In genomic region chr7:106205621-106206222, GRCh38 we compare ENCODE assay signal across 16 cellular contexts.
DNase-seq lines count a peak whose midpoint lies in the region; ATAC-seq, FAIRE-seq and TF ChIP-seq lines count a peak whose summit lies in the region.
"Had no signal": no experiment of that assay in that cellular context is flagged by ENCODE, and none has a peak within 500 bp of the region (broad histone marks: within the 10 kb centered on the region; RNA-seq: fewer than 3 reads in every experiment).

No MANE protein-coding gene starts in this region.

- intact Hi-C loops in GM12878 (cut with micrococcal nuclease; ENCODE audit: unreplicated experiment), result no loop called here
- intact Hi-C loops in gastrocnemius medialis (cut with DNase I; ENCODE audit: low total_unique reads), result no loop called here

- H3K79me2 ChIP-seq in GM12878 (ENCODE audit: control insufficient read depth, insufficient read depth, low read length) (no peaks in the 10 kb centered on the region), neural progenitor cell (ENCODE audit: low read depth) (no peaks in the 10 kb centered on the region)

- H3K27ac ChIP-seq in GM12878 (ENCODE audit: control insufficient read depth, insufficient read depth) (no peak overlapping the region), neural progenitor cell (no peak overlapping the region), gastrocnemius medialis (no peak overlapping the region)
- H3K27ac ChIP-seq: esophagus squamous epithelium, suprapubic skin had no signal

- H3K9me3 ChIP-seq in GM12878 (replicated peaks; ENCODE audit: control insufficient read depth, insufficient read depth, low read length) (no peaks in the 10 kb centered on the region; the same call in 2 of the 3 replicates), neural progenitor cell (ENCODE audit: low read depth) (no peaks in the 10 kb centered on the region), gastrocnemius medialis (no peaks in the 10 kb centered on the region)
- H3K9me3 ChIP-seq: Caco-2, esophagus squamous epithelium, right atrium auricular region, suprapubic skin had no signal

- ATAC-seq in HG03442 (IDR thresholded peaks at IDR 0.05; ENCODE audit: unreplicated experiment) (peak; percentile 60), GM12878 (peak; percentile 91), gastrocnemius medialis (no peak)

- TF ChIP-seq CTCF in GM12865 (IDR thresholded peaks at IDR 0.05; ENCODE audit: insufficient read depth, low read depth, low read length, missing control alignments) (no peak), GM12878 (IDR thresholded peaks at IDR 0.05 in 2 of 3, conservative IDR thresholded peaks at IDR 0.05 in 1 of 3; ENCODE audit: control insufficient read depth in 2 of 3, extremely low read depth in 1 of 3, insufficient read depth in 1 of 3, low read depth in 3 of 3, low read length in 3 of 3) (no peak), neural progenitor cell (IDR thresholded peaks at IDR 0.05) (no peak), gastrocnemius medialis (IDR thresholded peaks at IDR 0.05 in 4 of 5, conservative IDR thresholded peaks at IDR 0.05 in 1 of 5) (no peak)

- no peak overlapping the region for H3K4me3 Mint-ChIP-seq in neural progenitor cell
- H3K4me3 Mint-ChIP-seq: activated naive CD4-positive, alpha-beta T cell treated with anti-CD3 and anti-CD28 coated beads for 36 hours; T-helper 2 cell treated with Interferon-gamma antibody and Interleukin-4, amounts not matched to agents 5 μg/mL and 100 μg/mL, for 36 hours had no signal

- H3K4me1 Mint-ChIP-seq in neural progenitor cell, result no peaks in the 10 kb centered on the region

- CTCF ChIA-PET in GM12878 (lab: Yijun Ruan, JAX), result interaction anchor here (1.1 kb wide), 1 partner anchor 37 kb away, joined by 3 read pairs; no protein-coding TSS in a partner anchor

- RAD21 ChIA-PET in GM12878 (lab: Charles Lee; ENCODE audit: unreplicated experiment), result no interaction called here

- peak; percentile 45 for DNase-seq in GM12865 (ENCODE audit: low read depth)
- peak; percentile 23 for DNase-seq in GM12878 (ENCODE audit: low read depth, low spot score)
- DNase-seq in neural progenitor cell (ENCODE audit: low spot score), result no peak
- DNase-seq in gastrocnemius medialis, result no peak
- no peak for DNase-seq in activated gamma-delta T cell (lab: John Stamatoyannopoulos, UW)
- no peak for DNase-seq in NCI-H187 (lab: John Stamatoyannopoulos, UW)
- DNase-seq: activated naive CD4-positive, alpha-beta T cell treated with anti-CD3 and anti-CD28 coated beads for 36 hours; Caco-2; esophagus squamous epithelium; NCI-H2227 treated with DMSO at 0.1 percent for 48 hours; OCI-M1 had no signal

- no peak overlapping the region for H3K27ac Mint-ChIP-seq in neural progenitor cell
- H3K27ac Mint-ChIP-seq: activated naive CD4-positive, alpha-beta T cell treated with anti-CD3 and anti-CD28 coated beads for 36 hours; T-helper 2 cell treated with Interferon-gamma antibody and Interleukin-4, amounts not matched to agents 5 μg/mL and 100 μg/mL, for 36 hours had no signal

- no TSS peak for BruUV-seq in GM12878 (replicated peaks; lab: Mats Ljungman, UMichigan)

- H4K20me1 ChIP-seq in GM12878 (ENCODE audit: control insufficient read depth, insufficient read depth), result no peaks in the 10 kb centered on the region
- H4K20me1 ChIP-seq in neural progenitor cell (ENCODE audit: low read depth), result no peaks in the 10 kb centered on the region

- no peak for TF ChIP-seq RAD21 in GM12878 (IDR thresholded peaks at IDR 0.05; ENCODE audit: insufficient read depth, low read depth, low read length)

- H3K27me3 Mint-ChIP-seq in neural progenitor cell (ENCODE audit: insufficient read depth, low read depth), result peaks cover 8% of the 10 kb centered on the region

- no peak overlapping the region for H3K9ac ChIP-seq in GM12878 (ENCODE audit: control insufficient read depth, insufficient read depth, low read length)
- H3K9ac ChIP-seq in neural progenitor cell, result no peak overlapping the region

- FAIRE-seq in GM12878 (lab: Jason Lieb, UNC), result peak; percentile 52
- FAIRE-seq: islet of Langerhans had no signal

- H3K9me3 Mint-ChIP-seq in neural progenitor cell, result peaks cover 18% of the 10 kb centered on the region

- peaks cover 8% of the 10 kb centered on the region for H3K4me1 ChIP-seq in GM12878 (ENCODE audit: control insufficient read depth, insufficient read depth, low read length)
- no peaks in the 10 kb centered on the region for H3K4me1 ChIP-seq in neural progenitor cell
- H3K4me1 ChIP-seq in gastrocnemius medialis, result no peaks in the 10 kb centered on the region

- H3K4me2 ChIP-seq in GM12878 (ENCODE audit: control insufficient read depth, insufficient read depth), result no peak overlapping the region
- no peak overlapping the region for H3K4me2 ChIP-seq in neural progenitor cell

- H2AFZ ChIP-seq in GM12878 (ENCODE audit: control insufficient read depth, low read depth, low read length), result no peak overlapping the region
- H2AFZ ChIP-seq in neural progenitor cell (replicated peaks), result peak overlapping the region; percentile 31

- no peak for TF ChIP-seq EP300 in GM12878 (IDR thresholded peaks at IDR 0.05; ENCODE audit: borderline replicate concordance in 1 of 2, control insufficient read depth in 1 of 2, low read depth in 2 of 2, low read length in 2 of 2)

- peaks cover 3% of the 10 kb centered on the region for H3K36me3 Mint-ChIP-seq in neural progenitor cell

- H3K27me3 ChIP-seq in GM12878 (replicated peaks in 1 of 2; ENCODE audit: control insufficient read depth in 2 of 2, insufficient read depth in 2 of 2, low read length in 1 of 2), result no peaks in the 10 kb centered on the region
- H3K27me3 ChIP-seq in neural progenitor cell, result no peaks in the 10 kb centered on the region
- no peaks in the 10 kb centered on the region for H3K27me3 ChIP-seq in gastrocnemius medialis
- H3K27me3 ChIP-seq: esophagus squamous epithelium, right atrium auricular region, suprapubic skin had no signal

- SMC1A ChIA-PET in GM12878 (lab: Charles Lee; ENCODE audit: uncharacterized antibody, unreplicated experiment), result interaction anchor here (1.0 to 1.3 kb wide), 2 partner anchors 25 to 30 kb away, joined by 3 read pairs; no protein-coding TSS in a partner anchor

- no peak for TF ChIP-seq POLR2A in GM12878 (IDR thresholded peaks at IDR 0.05; ENCODE audit: low read depth, low read length)
- TF ChIP-seq POLR2A in gastrocnemius medialis (IDR thresholded peaks at IDR 0.05), result no peak

- in situ Hi-C loops in GM12878 (cut with MboI), result no loop called here
- in situ Hi-C loops in gastrocnemius medialis (cut with MboI; ENCODE audit: low sequenced_read_pairs in 4 of 4), result no loop called here

- POLR2A ChIA-PET in GM12878 (lab: Charles Lee), result no interaction called here

- WGBS in GM12878 (ENCODE audit: insufficient coverage, insufficient replicate concordance, low lambda C conversion rate, missing lambda C conversion rate), result 0% methylated on average over 3 of the region's 3 CpGs

- H3K4me3 ChIP-seq in GM12865 (ENCODE audit: low read depth, low read length), result no peak overlapping the region
- no peak overlapping the region for H3K4me3 ChIP-seq in GM12878
- H3K4me3 ChIP-seq in neural progenitor cell, result no peak overlapping the region
- H3K4me3 ChIP-seq in gastrocnemius medialis, result no peak overlapping the region
- H3K4me3 ChIP-seq: esophagus squamous epithelium, right atrium auricular region, suprapubic skin had no signal

- H3F3A ChIP-seq in neural progenitor cell (ENCODE audit: low read depth), result no peaks in the 10 kb centered on the region

- H3K36me3 ChIP-seq in GM12878 (ENCODE audit: control insufficient read depth in 2 of 2, insufficient read depth in 2 of 2, low read length in 1 of 2) (no peaks in the 10 kb centered on the region), neural progenitor cell (no peaks in the 10 kb centered on the region), gastrocnemius medialis (no peaks in the 10 kb centered on the region)
- H3K36me3 ChIP-seq: esophagus squamous epithelium, right atrium auricular region, suprapubic skin had no signal

TF ChIP-seq in GM12878, 131 proteins besides CTCF, POLR2A, EP300 and RAD21:
- TF ChIP-seq RUNX3 (IDR thresholded peaks at IDR 0.05; ENCODE audit: low read length) (0 out of 2 replicates have a peak, but pooled peaks have one; percentile 10), IKZF2 (IDR thresholded peaks at IDR 0.05) (peak; percentile 53 to 55), ESRRA (IDR thresholded peaks at IDR 0.05; ENCODE audit: low read length) (no peak), EED (IDR thresholded peaks at IDR 0.05; ENCODE audit: low read depth) (peak; percentile 62), JUNB (IDR thresholded peaks at IDR 0.05) (0 out of 2 replicates have a peak, but pooled peaks have one; percentile 15), ATF2 (IDR thresholded peaks at IDR 0.05; ENCODE audit: low read length) (no peak)

Comparison
In these comparisons a context has a peak if more than half of its experiments do, and no peak if none do; other contexts are left out.
1. DNase-seq: peak in GM12865 (single experiment) and GM12878 (single experiment); none in neural progenitor cell (single experiment), gastrocnemius medialis (0 of 2), activated gamma-delta T cell (single experiment) and NCI-H187 (0 of 2).
2. ATAC-seq: peak in HG03442 (single experiment) and GM12878 (single experiment); none in gastrocnemius medialis (0 of 2).